In the genomic region with DNA sequence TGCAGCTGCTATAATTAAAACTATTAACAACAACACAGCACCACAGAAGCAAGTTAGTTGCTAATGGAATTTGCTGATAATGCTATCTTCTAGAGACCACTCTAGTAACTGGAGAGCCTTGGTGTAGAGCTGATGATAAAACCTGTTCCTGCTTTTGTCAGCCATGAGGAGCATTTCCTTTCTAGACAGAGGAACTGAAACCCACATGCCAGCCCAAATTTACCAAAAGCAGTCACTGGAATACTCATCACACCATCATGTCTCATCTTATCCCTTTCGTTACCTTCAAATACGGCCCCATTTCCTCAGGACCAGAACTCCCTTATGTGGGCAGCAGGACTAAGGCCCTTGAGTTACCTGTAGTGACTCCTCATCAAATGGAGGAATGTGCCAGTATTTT, we compare ENCODE assay signal across 7 cellular contexts. TPM values are rescaled to one million over a fixed set of nuclear protein-coding genes. Genes with fewer than 3 reads are reported as not detected.
DNase-seq lines count a peak whose midpoint lies in the region; ATAC-seq, FAIRE-seq and TF ChIP-seq lines count a peak whose summit lies in the region.
"Not testable (repeated sequence)": the region's sequence is repeated elsewhere in the genome, so short reads cannot be mapped to it uniquely, and the experiment has no call there.

No MANE protein-coding gene starts in this region.

- H3K4me1 Mint-ChIP-seq in activated B cell treated with CpG ODN at 0.5 μM for 24 hours (peaks cover 17% of the 10 kb centered on the region), naive B cell (peaks cover 5 to 24% (median 10%) of the 10 kb centered on the region in 3 donors)

- H3K4me3 Mint-ChIP-seq in activated B cell treated with CpG ODN at 0.5 μM for 24 hours = not testable (repeated sequence)
- peak overlapping the region in 4 of 8 donors; percentile 41 to 71 (median 54) for H3K4me3 Mint-ChIP-seq in naive B cell

- TF ChIP-seq POLR2A in GM12891 (IDR thresholded peaks at IDR 0.05; ENCODE audit: low read depth, low read length) = not testable (repeated sequence)

- H3K27me3 Mint-ChIP-seq in activated B cell treated with CpG ODN at 0.5 μM for 24 hours, naive B cell: not testable (repeated sequence)

- TF ChIP-seq CTCF in activated B cell treated with CpG ODN at 0.5 μM for 24 hours (IDR thresholded peaks at IDR 0.05) = not testable (repeated sequence)

- ATAC-seq in GM19351 (IDR thresholded peaks at IDR 0.05; ENCODE audit: unreplicated experiment) (peak; percentile 44), GM21447 (IDR thresholded peaks at IDR 0.05; ENCODE audit: unreplicated experiment) (peak; percentile 72), HG02623 (IDR thresholded peaks at IDR 0.05; ENCODE audit: unreplicated experiment) (peak; percentile 53), HG03378 (IDR thresholded peaks at IDR 0.05; ENCODE audit: unreplicated experiment) (peak; percentile 73), activated B cell treated with CpG ODN at 0.5 μM for 24 hours (ENCODE audit: low read depth) (peak; percentile 37), naive B cell (ENCODE audit: low read depth in 2 of 2) (peak; percentile 61 to 65)

- H3K36me3 Mint-ChIP-seq in activated B cell treated with CpG ODN at 0.5 μM for 24 hours (ENCODE audit: low read depth); naive B cell: not testable (repeated sequence)

- intact Hi-C loops in activated B cell treated with CpG ODN at 0.5 μM for 24 hours (cut with micrococcal nuclease) = not testable (repeated sequence)

- H3K27ac Mint-ChIP-seq in activated B cell treated with CpG ODN at 0.5 μM for 24 hours, naive B cell: not testable (repeated sequence)

- CTCF ChIA-PET in activated B cell treated with CpG ODN at 0.5 μM for 24 hours (lab: Charles Lee) = not testable (repeated sequence)

- not testable (repeated sequence) for H3K9me3 Mint-ChIP-seq in activated B cell treated with CpG ODN at 0.5 μM for 24 hours, naive B cell

- not testable (repeated sequence) for DNase-seq in GM12891 (ENCODE audit: insufficient read length, low spot score); activated B cell treated with CpG ODN at 0.5 μM for 24 hours; naive B cell

- FAIRE-seq in GM12891 (lab: Jason Lieb, UNC) = not testable (repeated sequence)

- POLR2A ChIA-PET in activated B cell treated with CpG ODN at 0.5 μM for 24 hours (lab: Charles Lee) = not testable (repeated sequence)

TF ChIP-seq in GM12891, 5 proteins besides CTCF, POLR2A, EP300 and RAD21:
- TF ChIP-seq SPI1 (IDR thresholded peaks at IDR 0.05; ENCODE audit: low read depth, low read length) = peak; percentile 46

RNA-seq across cellular contexts. Expression of a gene that starts 40.9 kb away (rescaled TPM):
- polyA plus RNA-seq in GM12891 (2012; ENCODE audit: low read depth, missing spikeins) = 1.2 TPM
- total RNA-seq in activated B cell treated with CpG ODN at 0.5 μM for 24 hours = 1.9 and 3.7 TPM in 2 replicates
- polyA plus RNA-seq in naive B cell (ENCODE audit: low read depth in 6 of 6) = under 1 TPM in 3 of 6 donors, not detected in 3; 0.09 to 0.21 (median 0.11) TPM
